In the genomic region with DNA sequence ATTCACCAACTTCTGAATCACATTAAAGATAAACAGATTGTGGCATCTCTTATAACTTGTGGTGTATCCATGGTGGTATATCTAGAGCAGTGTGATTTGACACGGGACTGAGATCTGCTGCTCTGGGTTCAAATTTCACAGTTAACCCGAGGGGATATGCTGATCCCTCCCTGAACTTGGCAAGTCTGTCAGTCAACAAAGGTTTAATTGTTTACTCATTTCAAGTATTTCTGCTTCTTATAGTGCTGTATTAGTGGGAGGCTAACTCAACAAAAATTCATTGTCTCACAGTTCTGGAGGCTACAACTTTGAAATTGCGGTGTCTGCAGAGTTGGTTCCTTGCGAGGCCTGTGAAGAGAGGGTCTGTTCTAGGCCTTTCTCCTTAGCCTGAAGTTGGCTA, we compare ENCODE assay signal across 1 cellular context.
TF ChIP-seq lines count a peak whose summit lies in the region.

No MANE protein-coding gene starts in this region.

TF ChIP-seq in GM23338, 12 proteins besides CTCF, POLR2A, EP300 and RAD21 (continued from another document):
- TF ChIP-seq, protein P1, sequence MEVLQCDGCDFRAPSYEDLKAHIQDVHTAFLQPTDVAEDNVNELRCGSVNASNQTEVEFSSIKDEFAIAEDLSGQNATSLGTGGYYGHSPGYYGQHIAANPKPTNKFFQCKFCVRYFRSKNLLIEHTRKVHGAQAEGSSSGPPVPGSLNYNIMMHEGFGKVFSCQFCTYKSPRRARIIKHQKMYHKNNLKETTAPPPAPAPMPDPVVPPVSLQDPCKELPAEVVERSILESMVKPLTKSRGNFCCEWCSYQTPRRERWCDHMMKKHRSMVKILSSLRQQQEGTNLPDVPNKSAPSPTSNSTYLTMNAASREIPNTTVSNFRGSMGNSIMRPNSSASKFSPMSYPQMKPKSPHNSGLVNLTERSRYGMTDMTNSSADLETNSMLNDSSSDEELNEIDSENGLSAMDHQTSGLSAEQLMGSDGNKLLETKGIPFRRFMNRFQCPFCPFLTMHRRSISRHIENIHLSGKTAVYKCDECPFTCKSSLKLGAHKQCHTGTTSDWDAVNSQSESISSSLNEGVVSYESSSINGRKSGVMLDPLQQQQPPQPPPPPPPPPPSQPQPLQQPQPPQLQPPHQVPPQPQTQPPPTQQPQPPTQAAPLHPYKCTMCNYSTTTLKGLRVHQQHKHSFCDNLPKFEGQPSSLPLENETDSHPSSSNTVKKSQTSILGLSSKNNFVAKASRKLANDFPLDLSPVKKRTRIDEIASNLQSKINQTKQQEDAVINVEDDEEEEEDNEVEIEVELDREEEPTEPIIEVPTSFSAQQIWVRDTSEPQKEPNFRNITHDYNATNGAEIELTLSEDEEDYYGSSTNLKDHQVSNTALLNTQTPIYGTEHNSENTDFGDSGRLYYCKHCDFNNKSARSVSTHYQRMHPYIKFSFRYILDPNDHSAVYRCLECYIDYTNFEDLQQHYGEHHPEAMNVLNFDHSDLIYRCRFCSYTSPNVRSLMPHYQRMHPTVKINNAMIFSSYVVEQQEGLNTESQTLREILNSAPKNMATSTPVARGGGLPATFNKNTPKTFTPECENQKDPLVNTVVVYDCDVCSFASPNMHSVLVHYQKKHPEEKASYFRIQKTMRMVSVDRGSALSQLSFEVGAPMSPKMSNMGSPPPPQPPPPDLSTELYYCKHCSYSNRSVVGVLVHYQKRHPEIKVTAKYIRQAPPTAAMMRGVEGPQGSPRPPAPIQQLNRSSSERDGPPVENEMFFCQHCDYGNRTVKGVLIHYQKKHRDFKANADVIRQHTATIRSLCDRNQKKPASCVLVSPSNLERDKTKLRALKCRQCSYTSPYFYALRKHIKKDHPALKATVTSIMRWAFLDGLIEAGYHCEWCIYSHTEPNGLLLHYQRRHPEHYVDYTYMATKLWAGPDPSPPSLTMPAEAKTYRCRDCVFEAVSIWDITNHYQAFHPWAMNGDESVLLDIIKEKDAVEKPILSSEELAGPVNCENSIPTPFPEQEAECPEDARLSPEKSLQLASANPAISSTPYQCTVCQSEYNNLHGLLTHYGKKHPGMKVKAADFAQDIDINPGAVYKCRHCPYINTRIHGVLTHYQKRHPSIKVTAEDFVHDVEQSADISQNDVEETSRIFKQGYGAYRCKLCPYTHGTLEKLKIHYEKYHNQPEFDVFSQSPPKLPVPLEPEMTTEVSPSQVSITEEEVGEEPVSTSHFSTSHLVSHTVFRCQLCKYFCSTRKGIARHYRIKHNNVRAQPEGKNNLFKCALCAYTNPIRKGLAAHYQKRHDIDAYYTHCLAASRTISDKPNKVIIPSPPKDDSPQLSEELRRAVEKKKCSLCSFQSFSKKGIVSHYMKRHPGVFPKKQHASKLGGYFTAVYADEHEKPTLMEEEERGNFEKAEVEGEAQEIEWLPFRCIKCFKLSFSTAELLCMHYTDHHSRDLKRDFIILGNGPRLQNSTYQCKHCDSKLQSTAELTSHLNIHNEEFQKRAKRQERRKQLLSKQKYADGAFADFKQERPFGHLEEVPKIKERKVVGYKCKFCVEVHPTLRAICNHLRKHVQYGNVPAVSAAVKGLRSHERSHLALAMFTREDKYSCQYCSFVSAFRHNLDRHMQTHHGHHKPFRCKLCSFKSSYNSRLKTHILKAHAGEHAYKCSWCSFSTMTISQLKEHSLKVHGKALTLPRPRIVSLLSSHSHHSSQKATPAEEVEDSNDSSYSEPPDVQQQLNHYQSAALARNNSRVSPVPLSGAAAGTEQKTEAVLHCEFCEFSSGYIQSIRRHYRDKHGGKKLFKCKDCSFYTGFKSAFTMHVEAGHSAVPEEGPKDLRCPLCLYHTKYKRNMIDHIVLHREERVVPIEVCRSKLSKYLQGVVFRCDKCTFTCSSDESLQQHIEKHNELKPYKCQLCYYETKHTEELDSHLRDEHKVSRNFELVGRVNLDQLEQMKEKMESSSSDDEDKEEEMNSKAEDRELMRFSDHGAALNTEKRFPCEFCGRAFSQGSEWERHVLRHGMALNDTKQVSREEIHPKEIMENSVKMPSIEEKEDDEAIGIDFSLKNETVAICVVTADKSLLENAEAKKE (CRISPR knock-in tag; IDR thresholded peaks at IDR 0.05): no peak
- TF ChIP-seq EZH2phosphoT487 (IDR thresholded peaks at IDR 0.05; ENCODE audit: unreplicated experiment) (no peak), ZNF114 (CRISPR knock-in tag; IDR thresholded peaks at IDR 0.05) (no peak), ZNF331 (CRISPR knock-in tag; IDR thresholded peaks at IDR 0.05; ENCODE audit: low read depth) (no peak), CREB1 (CRISPR knock-in tag; IDR thresholded peaks at IDR 0.05; ENCODE audit: low read depth) (no peak), JUNB (IDR thresholded peaks at IDR 0.05; ENCODE audit: unreplicated experiment) (no peak), NANOG (IDR thresholded peaks at IDR 0.05; ENCODE audit: borderline replicate concordance) (no peak), STAT1 (IDR thresholded peaks at IDR 0.05; ENCODE audit: unreplicated experiment) (no peak), POLR2AphosphoS5 (IDR thresholded peaks at IDR 0.05; ENCODE audit: low read depth) (no peak)
- TF ChIP-seq, protein P2, sequence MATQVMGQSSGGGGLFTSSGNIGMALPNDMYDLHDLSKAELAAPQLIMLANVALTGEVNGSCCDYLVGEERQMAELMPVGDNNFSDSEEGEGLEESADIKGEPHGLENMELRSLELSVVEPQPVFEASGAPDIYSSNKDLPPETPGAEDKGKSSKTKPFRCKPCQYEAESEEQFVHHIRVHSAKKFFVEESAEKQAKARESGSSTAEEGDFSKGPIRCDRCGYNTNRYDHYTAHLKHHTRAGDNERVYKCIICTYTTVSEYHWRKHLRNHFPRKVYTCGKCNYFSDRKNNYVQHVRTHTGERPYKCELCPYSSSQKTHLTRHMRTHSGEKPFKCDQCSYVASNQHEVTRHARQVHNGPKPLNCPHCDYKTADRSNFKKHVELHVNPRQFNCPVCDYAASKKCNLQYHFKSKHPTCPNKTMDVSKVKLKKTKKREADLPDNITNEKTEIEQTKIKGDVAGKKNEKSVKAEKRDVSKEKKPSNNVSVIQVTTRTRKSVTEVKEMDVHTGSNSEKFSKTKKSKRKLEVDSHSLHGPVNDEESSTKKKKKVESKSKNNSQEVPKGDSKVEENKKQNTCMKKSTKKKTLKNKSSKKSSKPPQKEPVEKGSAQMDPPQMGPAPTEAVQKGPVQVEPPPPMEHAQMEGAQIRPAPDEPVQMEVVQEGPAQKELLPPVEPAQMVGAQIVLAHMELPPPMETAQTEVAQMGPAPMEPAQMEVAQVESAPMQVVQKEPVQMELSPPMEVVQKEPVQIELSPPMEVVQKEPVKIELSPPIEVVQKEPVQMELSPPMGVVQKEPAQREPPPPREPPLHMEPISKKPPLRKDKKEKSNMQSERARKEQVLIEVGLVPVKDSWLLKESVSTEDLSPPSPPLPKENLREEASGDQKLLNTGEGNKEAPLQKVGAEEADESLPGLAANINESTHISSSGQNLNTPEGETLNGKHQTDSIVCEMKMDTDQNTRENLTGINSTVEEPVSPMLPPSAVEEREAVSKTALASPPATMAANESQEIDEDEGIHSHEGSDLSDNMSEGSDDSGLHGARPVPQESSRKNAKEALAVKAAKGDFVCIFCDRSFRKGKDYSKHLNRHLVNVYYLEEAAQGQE (IDR thresholded peaks at IDR 0.05; ENCODE audit: unreplicated experiment): no peak
